Comparison of ENCODE assay signal across 1 cellular context in genomic region chr11:118092907-118093571, GRCh38.
TF ChIP-seq lines count a peak whose summit lies in the region.

No MANE protein-coding gene starts in this region.

TF ChIP-seq in GM23338, 12 proteins besides CTCF, POLR2A, EP300 and RAD21:
- TF ChIP-seq, protein P1, sequence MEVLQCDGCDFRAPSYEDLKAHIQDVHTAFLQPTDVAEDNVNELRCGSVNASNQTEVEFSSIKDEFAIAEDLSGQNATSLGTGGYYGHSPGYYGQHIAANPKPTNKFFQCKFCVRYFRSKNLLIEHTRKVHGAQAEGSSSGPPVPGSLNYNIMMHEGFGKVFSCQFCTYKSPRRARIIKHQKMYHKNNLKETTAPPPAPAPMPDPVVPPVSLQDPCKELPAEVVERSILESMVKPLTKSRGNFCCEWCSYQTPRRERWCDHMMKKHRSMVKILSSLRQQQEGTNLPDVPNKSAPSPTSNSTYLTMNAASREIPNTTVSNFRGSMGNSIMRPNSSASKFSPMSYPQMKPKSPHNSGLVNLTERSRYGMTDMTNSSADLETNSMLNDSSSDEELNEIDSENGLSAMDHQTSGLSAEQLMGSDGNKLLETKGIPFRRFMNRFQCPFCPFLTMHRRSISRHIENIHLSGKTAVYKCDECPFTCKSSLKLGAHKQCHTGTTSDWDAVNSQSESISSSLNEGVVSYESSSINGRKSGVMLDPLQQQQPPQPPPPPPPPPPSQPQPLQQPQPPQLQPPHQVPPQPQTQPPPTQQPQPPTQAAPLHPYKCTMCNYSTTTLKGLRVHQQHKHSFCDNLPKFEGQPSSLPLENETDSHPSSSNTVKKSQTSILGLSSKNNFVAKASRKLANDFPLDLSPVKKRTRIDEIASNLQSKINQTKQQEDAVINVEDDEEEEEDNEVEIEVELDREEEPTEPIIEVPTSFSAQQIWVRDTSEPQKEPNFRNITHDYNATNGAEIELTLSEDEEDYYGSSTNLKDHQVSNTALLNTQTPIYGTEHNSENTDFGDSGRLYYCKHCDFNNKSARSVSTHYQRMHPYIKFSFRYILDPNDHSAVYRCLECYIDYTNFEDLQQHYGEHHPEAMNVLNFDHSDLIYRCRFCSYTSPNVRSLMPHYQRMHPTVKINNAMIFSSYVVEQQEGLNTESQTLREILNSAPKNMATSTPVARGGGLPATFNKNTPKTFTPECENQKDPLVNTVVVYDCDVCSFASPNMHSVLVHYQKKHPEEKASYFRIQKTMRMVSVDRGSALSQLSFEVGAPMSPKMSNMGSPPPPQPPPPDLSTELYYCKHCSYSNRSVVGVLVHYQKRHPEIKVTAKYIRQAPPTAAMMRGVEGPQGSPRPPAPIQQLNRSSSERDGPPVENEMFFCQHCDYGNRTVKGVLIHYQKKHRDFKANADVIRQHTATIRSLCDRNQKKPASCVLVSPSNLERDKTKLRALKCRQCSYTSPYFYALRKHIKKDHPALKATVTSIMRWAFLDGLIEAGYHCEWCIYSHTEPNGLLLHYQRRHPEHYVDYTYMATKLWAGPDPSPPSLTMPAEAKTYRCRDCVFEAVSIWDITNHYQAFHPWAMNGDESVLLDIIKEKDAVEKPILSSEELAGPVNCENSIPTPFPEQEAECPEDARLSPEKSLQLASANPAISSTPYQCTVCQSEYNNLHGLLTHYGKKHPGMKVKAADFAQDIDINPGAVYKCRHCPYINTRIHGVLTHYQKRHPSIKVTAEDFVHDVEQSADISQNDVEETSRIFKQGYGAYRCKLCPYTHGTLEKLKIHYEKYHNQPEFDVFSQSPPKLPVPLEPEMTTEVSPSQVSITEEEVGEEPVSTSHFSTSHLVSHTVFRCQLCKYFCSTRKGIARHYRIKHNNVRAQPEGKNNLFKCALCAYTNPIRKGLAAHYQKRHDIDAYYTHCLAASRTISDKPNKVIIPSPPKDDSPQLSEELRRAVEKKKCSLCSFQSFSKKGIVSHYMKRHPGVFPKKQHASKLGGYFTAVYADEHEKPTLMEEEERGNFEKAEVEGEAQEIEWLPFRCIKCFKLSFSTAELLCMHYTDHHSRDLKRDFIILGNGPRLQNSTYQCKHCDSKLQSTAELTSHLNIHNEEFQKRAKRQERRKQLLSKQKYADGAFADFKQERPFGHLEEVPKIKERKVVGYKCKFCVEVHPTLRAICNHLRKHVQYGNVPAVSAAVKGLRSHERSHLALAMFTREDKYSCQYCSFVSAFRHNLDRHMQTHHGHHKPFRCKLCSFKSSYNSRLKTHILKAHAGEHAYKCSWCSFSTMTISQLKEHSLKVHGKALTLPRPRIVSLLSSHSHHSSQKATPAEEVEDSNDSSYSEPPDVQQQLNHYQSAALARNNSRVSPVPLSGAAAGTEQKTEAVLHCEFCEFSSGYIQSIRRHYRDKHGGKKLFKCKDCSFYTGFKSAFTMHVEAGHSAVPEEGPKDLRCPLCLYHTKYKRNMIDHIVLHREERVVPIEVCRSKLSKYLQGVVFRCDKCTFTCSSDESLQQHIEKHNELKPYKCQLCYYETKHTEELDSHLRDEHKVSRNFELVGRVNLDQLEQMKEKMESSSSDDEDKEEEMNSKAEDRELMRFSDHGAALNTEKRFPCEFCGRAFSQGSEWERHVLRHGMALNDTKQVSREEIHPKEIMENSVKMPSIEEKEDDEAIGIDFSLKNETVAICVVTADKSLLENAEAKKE (CRISPR knock-in tag; IDR thresholded peaks at IDR 0.05) = no peak
- no peak for TF ChIP-seq CREB1 (CRISPR knock-in tag; IDR thresholded peaks at IDR 0.05; ENCODE audit: low read depth)
- TF ChIP-seq, protein P2, sequence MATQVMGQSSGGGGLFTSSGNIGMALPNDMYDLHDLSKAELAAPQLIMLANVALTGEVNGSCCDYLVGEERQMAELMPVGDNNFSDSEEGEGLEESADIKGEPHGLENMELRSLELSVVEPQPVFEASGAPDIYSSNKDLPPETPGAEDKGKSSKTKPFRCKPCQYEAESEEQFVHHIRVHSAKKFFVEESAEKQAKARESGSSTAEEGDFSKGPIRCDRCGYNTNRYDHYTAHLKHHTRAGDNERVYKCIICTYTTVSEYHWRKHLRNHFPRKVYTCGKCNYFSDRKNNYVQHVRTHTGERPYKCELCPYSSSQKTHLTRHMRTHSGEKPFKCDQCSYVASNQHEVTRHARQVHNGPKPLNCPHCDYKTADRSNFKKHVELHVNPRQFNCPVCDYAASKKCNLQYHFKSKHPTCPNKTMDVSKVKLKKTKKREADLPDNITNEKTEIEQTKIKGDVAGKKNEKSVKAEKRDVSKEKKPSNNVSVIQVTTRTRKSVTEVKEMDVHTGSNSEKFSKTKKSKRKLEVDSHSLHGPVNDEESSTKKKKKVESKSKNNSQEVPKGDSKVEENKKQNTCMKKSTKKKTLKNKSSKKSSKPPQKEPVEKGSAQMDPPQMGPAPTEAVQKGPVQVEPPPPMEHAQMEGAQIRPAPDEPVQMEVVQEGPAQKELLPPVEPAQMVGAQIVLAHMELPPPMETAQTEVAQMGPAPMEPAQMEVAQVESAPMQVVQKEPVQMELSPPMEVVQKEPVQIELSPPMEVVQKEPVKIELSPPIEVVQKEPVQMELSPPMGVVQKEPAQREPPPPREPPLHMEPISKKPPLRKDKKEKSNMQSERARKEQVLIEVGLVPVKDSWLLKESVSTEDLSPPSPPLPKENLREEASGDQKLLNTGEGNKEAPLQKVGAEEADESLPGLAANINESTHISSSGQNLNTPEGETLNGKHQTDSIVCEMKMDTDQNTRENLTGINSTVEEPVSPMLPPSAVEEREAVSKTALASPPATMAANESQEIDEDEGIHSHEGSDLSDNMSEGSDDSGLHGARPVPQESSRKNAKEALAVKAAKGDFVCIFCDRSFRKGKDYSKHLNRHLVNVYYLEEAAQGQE (IDR thresholded peaks at IDR 0.05; ENCODE audit: unreplicated experiment) = no peak
- TF ChIP-seq EZH2phosphoT487 (IDR thresholded peaks at IDR 0.05; ENCODE audit: unreplicated experiment) = no peak
- TF ChIP-seq ZNF331 (CRISPR knock-in tag; IDR thresholded peaks at IDR 0.05; ENCODE audit: low read depth) = no peak
- no peak for TF ChIP-seq NANOG (IDR thresholded peaks at IDR 0.05; ENCODE audit: borderline replicate concordance)
- no peak for TF ChIP-seq STAT1 (IDR thresholded peaks at IDR 0.05; ENCODE audit: unreplicated experiment)
- no peak for TF ChIP-seq JUNB (IDR thresholded peaks at IDR 0.05; ENCODE audit: unreplicated experiment)
- TF ChIP-seq, protein P3, sequence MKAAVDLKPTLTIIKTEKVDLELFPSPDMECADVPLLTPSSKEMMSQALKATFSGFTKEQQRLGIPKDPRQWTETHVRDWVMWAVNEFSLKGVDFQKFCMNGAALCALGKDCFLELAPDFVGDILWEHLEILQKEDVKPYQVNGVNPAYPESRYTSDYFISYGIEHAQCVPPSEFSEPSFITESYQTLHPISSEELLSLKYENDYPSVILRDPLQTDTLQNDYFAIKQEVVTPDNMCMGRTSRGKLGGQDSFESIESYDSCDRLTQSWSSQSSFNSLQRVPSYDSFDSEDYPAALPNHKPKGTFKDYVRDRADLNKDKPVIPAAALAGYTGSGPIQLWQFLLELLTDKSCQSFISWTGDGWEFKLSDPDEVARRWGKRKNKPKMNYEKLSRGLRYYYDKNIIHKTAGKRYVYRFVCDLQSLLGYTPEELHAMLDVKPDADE (IDR thresholded peaks at IDR 0.05) = no peak
- TF ChIP-seq EZH2 (IDR thresholded peaks at IDR 0.05; ENCODE audit: low read depth, unreplicated experiment) = no peak
- TF ChIP-seq ZNF114 (CRISPR knock-in tag; IDR thresholded peaks at IDR 0.05) = no peak
- no peak for TF ChIP-seq POLR2AphosphoS5 (IDR thresholded peaks at IDR 0.05; ENCODE audit: low read depth)
